In the genomic region with DNA sequence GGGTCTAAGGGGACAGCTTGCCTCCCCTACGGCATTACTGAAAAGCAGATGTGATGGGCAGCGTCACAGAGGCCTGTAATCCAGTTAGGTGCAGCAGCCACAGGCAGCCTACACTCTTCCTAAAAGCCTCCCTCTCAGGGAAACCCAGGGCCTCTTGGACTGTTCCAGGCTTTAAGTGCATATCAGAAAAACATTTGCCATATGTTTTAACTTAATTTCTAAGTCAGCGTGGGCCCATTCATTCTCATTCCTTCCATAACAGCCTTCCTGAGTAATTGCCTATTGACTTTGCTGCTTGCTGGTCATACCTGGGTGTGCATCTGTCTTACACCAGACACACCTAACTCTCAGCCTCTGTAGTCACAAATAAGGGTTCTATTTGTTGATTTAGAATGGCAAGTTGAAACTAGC, we compare ENCODE assay signal across 11 cellular contexts.
A peak's percentile ranks its signal among the peaks of the same experiment; 100 is the strongest.
DNase-seq lines count a peak whose midpoint lies in the region; ATAC-seq, FAIRE-seq and TF ChIP-seq lines count a peak whose summit lies in the region.
"Had no signal": no experiment of that assay in that cellular context is flagged by ENCODE, and none has a peak within 500 bp of the region (broad histone marks: within the 10 kb centered on the region; RNA-seq: fewer than 3 reads in every experiment).

No MANE protein-coding gene starts in this region.

- POLR2A ChIA-PET in IMR-90 (lab: Charles Lee; ENCODE audit: unreplicated experiment) = no interaction called here

- H3K18ac ChIP-seq in IMR-90 (ENCODE audit: low read depth, low read length) = no peak overlapping the region

- H3K36me3 ChIP-seq in IMR-90 (ENCODE audit: control insufficient read depth, insufficient read depth, low read length) = no peaks in the 10 kb centered on the region
- no peaks in the 10 kb centered on the region for H3K36me3 ChIP-seq in mammary epithelial cell (ENCODE audit: insufficient read depth, low read length)
- no peaks in the 10 kb centered on the region for H3K36me3 ChIP-seq in kidney (ENCODE audit: control insufficient read depth in 1 of 2, insufficient read depth in 2 of 2, low read length in 2 of 2)

- H3K14ac ChIP-seq in IMR-90 (replicated peaks; ENCODE audit: low read depth, low read length) = 0 out of 2 replicates have a peak overlapping the region, but pooled peaks have one; percentile 18

- H2BK20ac ChIP-seq in IMR-90 (ENCODE audit: low read depth, low read length) = no peak overlapping the region

- H2BK5ac ChIP-seq in IMR-90 (ENCODE audit: low read depth, low read length, poor library complexity, severe bottlenecking) = peak overlapping the region; percentile 48

- H3K27ac Mint-ChIP-seq in activated naive CD4-positive, alpha-beta T cell treated with anti-CD3 and anti-CD28 coated beads for 36 hours = no peak overlapping the region
- H3K27ac Mint-ChIP-seq: activated B cell treated with CpG ODN at 0.5 μM for 24 hours had no signal

- H3K4ac ChIP-seq in IMR-90 (ENCODE audit: low read depth, low read length) = peak overlapping the region; percentile 76

- TF ChIP-seq RAD21 in IMR-90 (IDR thresholded peaks at IDR 0.05; ENCODE audit: low read length) = no peak

- H3K27ac ChIP-seq in IMR-90 (ENCODE audit: insufficient read depth, low read length) = peak overlapping the region; percentile 52
- H3K27ac ChIP-seq in mammary epithelial cell (ENCODE audit: insufficient read depth, low read depth, low read length) = peak overlapping the region; percentile 35
- peak overlapping the region; percentile 55 to 71 for H3K27ac ChIP-seq in kidney (ENCODE audit: low read depth in 2 of 2, low read length in 2 of 2)
- peak overlapping the region; percentile 92 for H3K27ac ChIP-seq in temporal lobe (ENCODE audit: low read depth, low read length)
- H3K27ac ChIP-seq: KMS-11 had no signal

- H3K9me3 ChIP-seq in IMR-90 (ENCODE audit: control insufficient read depth, insufficient read depth, low read length) (no peaks in the 10 kb centered on the region), mammary epithelial cell (replicated peaks; ENCODE audit: insufficient read depth, low read length) (no peaks in the 10 kb centered on the region), kidney (ENCODE audit: control insufficient read depth in 1 of 2, low read length in 2 of 2) (no peaks in the 10 kb centered on the region)

- no peaks in the 10 kb centered on the region for H3K79me1 ChIP-seq in IMR-90 (ENCODE audit: low read depth in 1 of 2, low read length in 2 of 2)

- no peak for FAIRE-seq in kidney (lab: Jason Lieb, UNC)

- H3K36me3 Mint-ChIP-seq in activated naive CD4-positive, alpha-beta T cell treated with anti-CD3 and anti-CD28 coated beads for 36 hours (ENCODE audit: low read depth) = no peaks in the 10 kb centered on the region

- H3K9me3 Mint-ChIP-seq in activated naive CD4-positive, alpha-beta T cell treated with anti-CD3 and anti-CD28 coated beads for 36 hours = no peaks in the 10 kb centered on the region
- H3K9me3 Mint-ChIP-seq: activated B cell treated with CpG ODN at 0.5 μM for 24 hours had no signal

- H3K4me3 Mint-ChIP-seq in activated naive CD4-positive, alpha-beta T cell treated with anti-CD3 and anti-CD28 coated beads for 36 hours = no peak overlapping the region
- H3K4me3 Mint-ChIP-seq: activated B cell treated with CpG ODN at 0.5 μM for 24 hours had no signal

- peak overlapping the region; percentile 70 for H2AFZ ChIP-seq in IMR-90 (replicated peaks; ENCODE audit: low read length, poor library complexity)
- H2AFZ ChIP-seq in mammary epithelial cell (ENCODE audit: low read depth, low read length) = no peak overlapping the region

- H3K27me3 ChIP-seq in IMR-90 (ENCODE audit: control insufficient read depth, insufficient read depth, low read length) (no peaks in the 10 kb centered on the region), mammary epithelial cell (ENCODE audit: insufficient read depth, low read length) (no peaks in the 10 kb centered on the region)

- CTCF ChIA-PET in IMR-90 (lab: Yijun Ruan, JAX) (no interaction called here), mammary epithelial cell (lab: Charles Lee; ENCODE audit: low non-redundant PET) (no interaction called here)
- CTCF ChIA-PET in activated naive CD4-positive, alpha-beta T cell treated with anti-CD3 and anti-CD28 coated beads for 36 hours (lab: Charles Lee) = interaction anchor here (0.6 kb wide), 1 partner anchor 187 kb away, joined by 4 read pairs; no protein-coding TSS in a partner anchor

- no peak overlapping the region for H3K56ac ChIP-seq in IMR-90 (ENCODE audit: extremely low read depth, insufficient read depth, low read length)

- H4K91ac ChIP-seq in IMR-90 (ENCODE audit: insufficient read depth, low read depth, low read length) = peak overlapping the region; percentile 40; the same call in 1 of the 2 replicates

- peaks cover 8% of the 10 kb centered on the region for H3K27me3 Mint-ChIP-seq in activated naive CD4-positive, alpha-beta T cell treated with anti-CD3 and anti-CD28 coated beads for 36 hours (ENCODE audit: low read depth)

- H3K79me2 ChIP-seq in mammary epithelial cell (ENCODE audit: insufficient read depth, low read length) = no peaks in the 10 kb centered on the region

- in situ Hi-C loops in IMR-90 (cut with MboI; ENCODE audit: low sequenced_read_pairs) (loop anchor here (10.0 kb wide), 1 partner anchor 197 kb away; no protein-coding TSS in a partner anchor), mammary epithelial cell (cut with MboI; ENCODE audit: low sequenced_read_pairs in 2 of 2) (loop anchor here in 1 of 2 donors (10.0 to 25.0 kb wide), 2 partner anchors 77 to 176 kb away; no protein-coding TSS in a partner anchor)

- peaks cover 10% of the 10 kb centered on the region for H3K4me1 Mint-ChIP-seq in activated naive CD4-positive, alpha-beta T cell treated with anti-CD3 and anti-CD28 coated beads for 36 hours (ENCODE audit: low read depth)

- H2AK5ac ChIP-seq in IMR-90 (ENCODE audit: low read depth, low read length) = peak overlapping the region; percentile 86; the same call in 1 of the 2 replicates

- H3K9ac ChIP-seq in IMR-90 (ENCODE audit: low read depth, low read length) (no peak overlapping the region), mammary epithelial cell (ENCODE audit: insufficient read depth, low read length) (no peak overlapping the region), kidney (ENCODE audit: low read length in 2 of 2) (peak overlapping the region in 1 of 2 donors; percentile 23)
- H3K9ac ChIP-seq: KMS-11 had no signal

- peak overlapping the region; percentile 46 for H3K23ac ChIP-seq in IMR-90 (ENCODE audit: low read depth, low read length)

- WGBS in IMR-90 (ENCODE audit: extremely low coverage in 2 of 2, insufficient read length in 1 of 2), 2 experiments = 0% methylated on average over 2 of the region's 3 CpGs; no CpG with 5 or more reads in 1 of the 2 experiments
- 100% methylated on average over 3 of the region's 3 CpGs for WGBS in mammary epithelial cell (ENCODE audit: low coverage, missing lambda C conversion rate)

- H2AK9ac ChIP-seq in IMR-90 (replicated peaks; ENCODE audit: low read depth, low read length, poor library complexity) = no peak overlapping the region

- dilution Hi-C loops in IMR-90 (cut with HindIII; ENCODE audit: low sequenced_read_pairs, unreplicated experiment) = no loop called here
- dilution Hi-C loops in mammary epithelial cell (cut with HindIII; ENCODE audit: low sequenced_read_pairs) = loop anchor here (5.0 kb wide), 2 partner anchors 34 to 74 kb away; no protein-coding TSS in a partner anchor

- no peak overlapping the region for H3K4me3 ChIP-seq in IMR-90 (ENCODE audit: insufficient read depth, low read depth, low read length)
- no peak overlapping the region for H3K4me3 ChIP-seq in mammary epithelial cell (replicated peaks in 1 of 3; ENCODE audit: insufficient read depth in 1 of 3, low read depth in 2 of 3, low read length in 3 of 3)
- H3K4me3 ChIP-seq in kidney (ENCODE audit: low read length in 2 of 2) = no peak overlapping the region

- H3K9me1 ChIP-seq in IMR-90 (ENCODE audit: insufficient read depth, low read length) = peaks cover 10% of the 10 kb centered on the region

- peak overlapping the region; percentile 66; the same call in 1 of the 2 replicates for H2BK120ac ChIP-seq in IMR-90 (ENCODE audit: low read depth, low read length)

- H3K4me1 ChIP-seq in IMR-90 (ENCODE audit: control insufficient read depth, insufficient read depth, low read length) = peaks cover 10% of the 10 kb centered on the region
- H3K4me1 ChIP-seq in mammary epithelial cell (ENCODE audit: insufficient read depth, low read length) = peaks cover 17% of the 10 kb centered on the region
- peaks cover 0 to 10% of the 10 kb centered on the region in 2 donors for H3K4me1 ChIP-seq in kidney (ENCODE audit: control insufficient read depth in 1 of 2, insufficient read depth in 1 of 2, low read depth in 1 of 2, low read length in 2 of 2)

- H3K4me2 ChIP-seq in IMR-90 (ENCODE audit: low read depth, low read length) (peak overlapping the region; percentile 11), mammary epithelial cell (ENCODE audit: insufficient read depth, low read depth, low read length) (no peak overlapping the region)
- H3K4me2 ChIP-seq: KMS-11 had no signal

- H4K5ac ChIP-seq in IMR-90 (ENCODE audit: low read depth, low read length) = no peak overlapping the region; the same call in 1 of the 2 replicates

- peak; percentile 72 for ATAC-seq in IMR-90 (ENCODE audit: low read depth)
- no peak for ATAC-seq in HG03442 (IDR thresholded peaks at IDR 0.05; ENCODE audit: unreplicated experiment)

- no TSS peak for BruUV-seq in IMR-90 (replicated peaks; lab: Mats Ljungman, UMichigan)
- no TSS peak for BruUV-seq in mammary epithelial cell (replicated peaks; lab: Mats Ljungman, UMichigan)

- intact Hi-C loops in IMR-90 (cut with micrococcal nuclease) (loop anchor here (10.0 kb wide), 1 partner anchor 183 kb away; no protein-coding TSS in a partner anchor), mammary epithelial cell (cut with micrococcal nuclease) (no loop called here), kidney (cut with DNase I) (no loop called here)
- intact Hi-C loops in activated naive CD4-positive, alpha-beta T cell treated with anti-CD3 and anti-CD28 coated beads for 36 hours (cut with micrococcal nuclease) = no loop called here

- peak overlapping the region in 1 of 2 experiments; percentile 72; a peak in 1 of 4 replicates for H4K8ac ChIP-seq in IMR-90 (ENCODE audit: low read depth in 2 of 2, low read length in 2 of 2)

- DNase-seq in IMR-90 = peak; percentile 79
- DNase-seq in mammary epithelial cell = peak; percentile 81
- DNase-seq in kidney = no peak
- DNase-seq in T-helper 2 cell = no peak
- no peak for DNase-seq in activated naive CD4-positive, alpha-beta T cell treated with anti-CD3 and anti-CD28 coated beads for 36 hours
- DNase-seq in islet precursor cell = no peak
- DNase-seq: activated B cell treated with CpG ODN at 0.5 μM for 24 hours, activated gamma-delta T cell treated with Interleukin-2 at 50 U/mL for 16 hours had no signal

- TF ChIP-seq CTCF in IMR-90 (conservative IDR thresholded peaks at IDR 0.05; ENCODE audit: low read depth, low read length) = no peak
- TF ChIP-seq CTCF in mammary epithelial cell (conservative IDR thresholded peaks at IDR 0.05 in 1 of 2, IDR thresholded peaks at IDR 0.05 in 1 of 2; ENCODE audit: extremely low read depth in 1 of 2, insufficient read depth in 1 of 2, low read depth in 1 of 2, low read length in 2 of 2) = no peak
- TF ChIP-seq CTCF in kidney (IDR thresholded peaks at IDR 0.05; ENCODE audit: borderline replicate concordance, extremely low read depth, insufficient read depth) = no peak

- no peak for TF ChIP-seq POLR2A in IMR-90 (IDR thresholded peaks at IDR 0.05; ENCODE audit: low read depth, low read length)

- H2BK15ac ChIP-seq in IMR-90 (ENCODE audit: low read depth, low read length) = peak overlapping the region; percentile 51; the same call in 2 of the 3 replicates

- H4K20me1 ChIP-seq in IMR-90 (ENCODE audit: insufficient read depth, low read length) = peaks cover 4% of the 10 kb centered on the region
- H4K20me1 ChIP-seq in mammary epithelial cell (ENCODE audit: insufficient read depth, low read length) = no peaks in the 10 kb centered on the region

Comparison
In these comparisons a context has a peak if more than half of its experiments do, and no peak if none do; other contexts are left out.
1. DNase-seq: peak in IMR-90 (single experiment) and mammary epithelial cell (single experiment); none in kidney (single experiment), T-helper 2 cell (0 of 5), activated naive CD4-positive, alpha-beta T cell treated with anti-CD3 and anti-CD28 coated beads for 36 hours (single experiment) and islet precursor cell (single experiment).
2. H3K27ac ChIP-seq: peak in every context shown above with its lines; median percentile 92 in temporal lobe; 63 in kidney; 52 in IMR-90; 35 in mammary epithelial cell.